In genomic region chr7:150994838-150995510, GRCh38 we compare ENCODE assay signal across 1 cellular context.
TF ChIP-seq lines count a peak whose summit lies in the region.

No MANE protein-coding gene starts in this region.

TF ChIP-seq in WTC11, 78 proteins besides CTCF, POLR2A, EP300 and RAD21 (continued from another document):
- TF ChIP-seq ARID4B (CRISPR knock-in tag; IDR thresholded peaks at IDR 0.05; ENCODE audit: borderline replicate concordance) (no peak), NFE2L1 (CRISPR knock-in tag; IDR thresholded peaks at IDR 0.05) (no peak), ZNF512 (CRISPR knock-in tag; IDR thresholded peaks at IDR 0.05; ENCODE audit: borderline replicate concordance) (no peak), EMX1 (CRISPR knock-in tag; IDR thresholded peaks at IDR 0.05) (no peak), ZBTB21 (CRISPR knock-in tag; IDR thresholded peaks at IDR 0.05; ENCODE audit: borderline replicate concordance) (no peak), IRF2 (CRISPR knock-in tag; IDR thresholded peaks at IDR 0.05; ENCODE audit: borderline replicate concordance, low read depth) (no peak), ZNF281 (CRISPR knock-in tag; IDR thresholded peaks at IDR 0.05) (no peak), ESRRA (CRISPR knock-in tag; IDR thresholded peaks at IDR 0.05; ENCODE audit: borderline replicate concordance) (no peak), ZSCAN18 (CRISPR knock-in tag; IDR thresholded peaks at IDR 0.05) (no peak), CDX4 (CRISPR knock-in tag; IDR thresholded peaks at IDR 0.05; ENCODE audit: borderline replicate concordance) (no peak), SMAD3 (CRISPR knock-in tag; IDR thresholded peaks at IDR 0.05; ENCODE audit: borderline replicate concordance) (no peak), SP1 (CRISPR knock-in tag; conservative IDR thresholded peaks at IDR 0.05) (no peak)
- TF ChIP-seq, protein P1, sequence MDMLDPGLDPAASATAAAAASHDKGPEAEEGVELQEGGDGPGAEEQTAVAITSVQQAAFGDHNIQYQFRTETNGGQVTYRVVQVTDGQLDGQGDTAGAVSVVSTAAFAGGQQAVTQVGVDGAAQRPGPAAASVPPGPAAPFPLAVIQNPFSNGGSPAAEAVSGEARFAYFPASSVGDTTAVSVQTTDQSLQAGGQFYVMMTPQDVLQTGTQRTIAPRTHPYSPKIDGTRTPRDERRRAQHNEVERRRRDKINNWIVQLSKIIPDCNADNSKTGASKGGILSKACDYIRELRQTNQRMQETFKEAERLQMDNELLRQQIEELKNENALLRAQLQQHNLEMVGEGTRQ (CRISPR knock-in tag; IDR thresholded peaks at IDR 0.05): no peak
- TF ChIP-seq, protein P2, sequence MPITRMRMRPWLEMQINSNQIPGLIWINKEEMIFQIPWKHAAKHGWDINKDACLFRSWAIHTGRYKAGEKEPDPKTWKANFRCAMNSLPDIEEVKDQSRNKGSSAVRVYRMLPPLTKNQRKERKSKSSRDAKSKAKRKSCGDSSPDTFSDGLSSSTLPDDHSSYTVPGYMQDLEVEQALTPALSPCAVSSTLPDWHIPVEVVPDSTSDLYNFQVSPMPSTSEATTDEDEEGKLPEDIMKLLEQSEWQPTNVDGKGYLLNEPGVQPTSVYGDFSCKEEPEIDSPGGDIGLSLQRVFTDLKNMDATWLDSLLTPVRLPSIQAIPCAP (CRISPR knock-in tag; IDR thresholded peaks at IDR 0.05): no peak
